Comparison of ENCODE assay signal across 21 cellular contexts in genomic region chr11:71203681-71204080, GRCh38. TPM values are rescaled to one million over a fixed set of nuclear protein-coding genes. Genes with fewer than 3 reads are reported as not detected.
"Had no signal": no experiment of that assay in that cellular context is flagged by ENCODE, and none has a peak within 500 bp of the region (broad histone marks: within the 10 kb centered on the region; RNA-seq: fewer than 3 reads in every experiment).

No MANE protein-coding gene starts in this region.

- H3K9me3 Mint-ChIP-seq: activated naive CD4-positive, alpha-beta T cell treated with anti-CD3 and anti-CD28 coated beads, Interleukin-2, amount 50 U/mL, for 24 hours had no signal

- H3K27ac Mint-ChIP-seq: activated CD8-positive, alpha-beta T cell treated with anti-CD3 and anti-CD28 coated beads, Interleukin-2, amount 10 ng/mL, durations not matched to agents 7 days and 5 days; activated naive CD4-positive, alpha-beta T cell treated with anti-CD3 and anti-CD28 coated beads, Interleukin-2, amount 50 U/mL, for 24 hours had no signal

- FAIRE-seq: bronchial epithelial cell had no signal

- ATAC-seq: activated CD4-positive, CD25-positive, alpha-beta regulatory T cell treated with anti-CD3 and anti-CD28 coated beads, Interleukin-2, amount 50 U/mL, for 24 hours; activated CD8-positive, alpha-beta T cell treated with anti-CD3 and anti-CD28 coated beads, Interleukin-2, amount 10 ng/mL, durations not matched to agents 7 days and 5 days; body of pancreas had no signal

- H3K4me3 ChIP-seq: ascending aorta, body of pancreas, SK-N-MC had no signal

- H3K27me3 Mint-ChIP-seq: activated naive CD4-positive, alpha-beta T cell treated with anti-CD3 and anti-CD28 coated beads, Interleukin-2, amount 50 U/mL, for 24 hours had no signal

- H3K4me1 Mint-ChIP-seq: activated naive CD4-positive, alpha-beta T cell treated with anti-CD3 and anti-CD28 coated beads, Interleukin-2, amount 50 U/mL, for 24 hours had no signal

- H3K4me1 ChIP-seq: ascending aorta had no signal

- DNase-seq: activated CD4-positive, alpha-beta T cell treated with anti-CD3 and anti-CD28 coated beads for 4 hours; activated CD8-positive, alpha-beta memory T cell treated with anti-CD3 and anti-CD28 coated beads, Interleukin-2, amount 50 U/mL, for 48 hours; activated CD8-positive, alpha-beta T cell treated with anti-CD3 and anti-CD28 coated beads, Interleukin-2, amount 10 ng/mL, durations not matched to agents 7 days and 5 days; activated T-cell treated with anti-CD3 and anti-CD28 coated beads, Interleukin-2, amount 50 U/mL, for 1 hour; body of pancreas; KG1; NCI-H1048; NCI-H2029; NCI-H226; NCI-H526; NCI-H774; T-helper 1 cell; WERI-Rb-1 had no signal

- H3K27ac ChIP-seq: ascending aorta, body of pancreas, SK-N-MC, WERI-Rb-1 had no signal

- H3K4me3 Mint-ChIP-seq: activated CD8-positive, alpha-beta T cell treated with anti-CD3 and anti-CD28 coated beads, Interleukin-2, amount 10 ng/mL, durations not matched to agents 7 days and 5 days; activated naive CD4-positive, alpha-beta T cell treated with anti-CD3 and anti-CD28 coated beads, Interleukin-2, amount 50 U/mL, for 24 hours had no signal

- H3K36me3 ChIP-seq: ascending aorta, WERI-Rb-1 had no signal

- H3K27me3 ChIP-seq: ascending aorta, body of pancreas had no signal

- H3K36me3 Mint-ChIP-seq: activated naive CD4-positive, alpha-beta T cell treated with anti-CD3 and anti-CD28 coated beads, Interleukin-2, amount 50 U/mL, for 24 hours had no signal

- H3K9me3 ChIP-seq: ascending aorta, body of pancreas had no signal

RNA-seq across cellular contexts. Expression of gene SHANK2, which starts 48.7 kb away (rescaled TPM):
- total RNA-seq: activated CD8-positive, alpha-beta T cell treated with anti-CD3 and anti-CD28 coated beads, Interleukin-2, amount 10 ng/mL, durations not matched to agents 7 days and 5 days; M059J; OCI-LY7; T-helper 2 cell treated with Interferon-gamma antibody and Interleukin-4, amounts not matched to agents 100 ng/mL and 5 ng/mL, for 36 hours had no signal
